In the genomic region with DNA sequence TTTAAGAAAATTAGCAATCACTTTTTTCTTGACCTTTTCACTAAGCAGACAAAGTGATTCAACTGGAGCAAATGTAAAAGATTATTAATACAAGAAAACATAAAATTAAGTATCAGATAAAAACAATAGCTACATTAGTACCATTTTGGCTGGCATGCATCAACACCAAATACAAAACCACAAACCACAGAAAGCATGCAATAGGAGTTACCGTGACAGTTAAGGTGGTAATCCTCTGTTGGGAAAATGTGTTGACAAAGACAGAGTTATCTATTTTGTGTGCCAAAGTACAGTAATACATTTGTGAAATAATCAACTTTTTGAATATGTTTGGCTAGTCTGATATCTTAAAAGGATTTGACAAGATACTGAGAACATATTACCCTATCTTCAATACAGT, we compare ENCODE assay signal across 24 cellular contexts.
DNase-seq lines count a peak whose midpoint lies in the region; ATAC-seq, FAIRE-seq and TF ChIP-seq lines count a peak whose summit lies in the region.
"Had no signal": no experiment of that assay in that cellular context is flagged by ENCODE, and none has a peak within 500 bp of the region (broad histone marks: within the 10 kb centered on the region; RNA-seq: fewer than 3 reads in every experiment).

No MANE protein-coding gene starts in this region.

- intact Hi-C loops in K562 (cut with micrococcal nuclease) = no loop called here
- intact Hi-C loops in CD14-positive monocyte (cut with micrococcal nuclease) = no loop called here

- H3K9me1 ChIP-seq in K562 (ENCODE audit: control insufficient read depth, insufficient read depth, low read length) = no peaks in the 10 kb centered on the region

- in situ Hi-C loops in K562 (cut with MboI) = no loop called here

- TF ChIP-seq RAD21 in K562 (CRISPR knock-in tag; conservative IDR thresholded peaks at IDR 0.05 in 1 of 2, IDR thresholded peaks at IDR 0.05 in 1 of 2) = no peak

- H3K23ac ChIP-seq in neuronal stem cell (ENCODE audit: low read depth, low read length, poor library complexity) = no peak overlapping the region

- H3K27me3 ChIP-seq in Loucy (ENCODE audit: insufficient read depth, low read length, poor library complexity, severe bottlenecking) (no peaks in the 10 kb centered on the region), K562 (ENCODE audit: control insufficient read depth in 2 of 2, insufficient read depth in 2 of 2, low read length in 2 of 2) (no peaks in the 10 kb centered on the region), neuronal stem cell (ENCODE audit: control insufficient read depth in 3 of 3, insufficient read depth in 3 of 3, low read depth in 1 of 3, low read length in 3 of 3) (no peaks in the 10 kb centered on the region)

- no peak overlapping the region for H2BK5ac ChIP-seq in neuronal stem cell (ENCODE audit: low read length)

- no peak overlapping the region for H2BK12ac ChIP-seq in neuronal stem cell (ENCODE audit: low read length)

- no peak for TF ChIP-seq POLR2A in K562 (conservative IDR thresholded peaks at IDR 0.05)

- BruUV-seq in K562 (replicated peaks; lab: Mats Ljungman, UMichigan) = no TSS peak

- H3K9me3 ChIP-seq in Loucy (ENCODE audit: insufficient read depth, low read depth, low read length) (no peaks in the 10 kb centered on the region), K562 (replicated peaks; ENCODE audit: control insufficient read depth, insufficient read depth, low read depth, low read length) (no peaks in the 10 kb centered on the region), neuronal stem cell (replicated peaks in 1 of 2; ENCODE audit: control insufficient read depth in 2 of 2, insufficient read depth in 1 of 2, low read depth in 1 of 2, low read length in 2 of 2) (no peaks in the 10 kb centered on the region)

- no peak overlapping the region for H3K4me3 Mint-ChIP-seq in CD14-positive monocyte
- H3K4me3 Mint-ChIP-seq: CD8-positive, alpha-beta memory T cell had no signal

- TF ChIP-seq CTCF in Loucy (conservative IDR thresholded peaks at IDR 0.05; ENCODE audit: low read length) (no peak), K562 (IDR thresholded peaks at IDR 0.05 in 2 of 3, conservative IDR thresholded peaks at IDR 0.05 in 1 of 3; ENCODE audit: insufficient read depth in 2 of 3, low read depth in 1 of 3, low read length in 3 of 3) (no peak), CD14-positive monocyte (IDR thresholded peaks at IDR 0.05) (no peak)

- H3K4me1 Mint-ChIP-seq in CD14-positive monocyte = no peaks in the 10 kb centered on the region

- POLR2A ChIA-PET in K562 (lab: Yijun Ruan, JAX) = no interaction called here

- H2AFZ ChIP-seq in Loucy (ENCODE audit: low read length) (no peak overlapping the region), K562 (ENCODE audit: low read depth, low read length) (no peak overlapping the region), neuronal stem cell (ENCODE audit: low read length) (no peak overlapping the region)

- no peak overlapping the region for H3K18ac ChIP-seq in neuronal stem cell (ENCODE audit: low read length)

- CTCF ChIA-PET in K562 (lab: Yijun Ruan, JAX; ENCODE audit: low intra/inter-chr PET ratio) = no interaction called here

- DNase-seq in Jurkat, Clone E6-1 (ENCODE audit: low read depth, low spot score) = peak; percentile 72
- no peak for DNase-seq in K562 (ENCODE audit: extremely low read depth in 1 of 4, low spot score in 3 of 4)
- DNase-seq in neuronal stem cell (ENCODE audit: low spot score) = no peak
- DNase-seq in stimulated activated CD4-positive, alpha-beta T cell treated with anti-CD3 and anti-CD28 coated beads, Interleukin-12 subunit alpha, Interleukin-12 subunit beta, amount 100 ng/mL, for 4 hours = no peak
- DNase-seq in DMS153 treated with DMSO at 0.1 percent for 48 hours (lab: John Stamatoyannopoulos, UW; ENCODE audit: unreplicated experiment) = no peak
- DNase-seq in CD14-positive monocyte (ENCODE audit: low spot score) = no peak
- DNase-seq: C1 segment of cervical spinal cord; Calu3; CD8-positive, alpha-beta memory T cell; DMS53; GOT3; Kasumi-1; NCI-H1092 treated with DMSO at 0.1 percent for 48 hours; NCI-H1436 treated with DMSO at 0.1 percent for 48 hours; NCI-H2029 treated with DMSO at 0.1 percent for 48 hours; NCI-H226; NCI-H524; NCI-H774; SHP77; SW 1271 had no signal

- H3K79me2 ChIP-seq in Loucy (ENCODE audit: insufficient read depth, low read length) = no peaks in the 10 kb centered on the region
- H3K79me2 ChIP-seq in K562 (ENCODE audit: control insufficient read depth, insufficient read depth, low read length) = no peaks in the 10 kb centered on the region

- WGBS in K562 (ENCODE audit: insufficient coverage, low coverage, missing lambda C conversion rate) = 5% methylated on average over 1 of the region's 1 CpG
- no CpG with 5 or more reads among the region's 1 CpG for WGBS in neuronal stem cell (ENCODE audit: extremely low coverage in 2 of 2, insufficient read length in 2 of 2, insufficient replicate concordance in 1 of 2), 2 donors

- H4K20me1 ChIP-seq in Loucy (ENCODE audit: insufficient read depth, low read length, poor library complexity, severe bottlenecking) = no peaks in the 10 kb centered on the region
- no peaks in the 10 kb centered on the region for H4K20me1 ChIP-seq in K562 (replicated peaks; ENCODE audit: control insufficient read depth, insufficient read depth, low read length)

- H4K8ac ChIP-seq in neuronal stem cell (ENCODE audit: low read depth, low read length) = no peak overlapping the region

- H3K27ac ChIP-seq in K562 (ENCODE audit: extremely low read depth, low read depth, low read length) (no peak overlapping the region), neuronal stem cell (replicated peaks; ENCODE audit: low read length) (no peak overlapping the region)
- H3K27ac ChIP-seq: SK-N-MC had no signal

- ATAC-seq in K562 = no peak
- ATAC-seq: HCT116 had no signal

- FAIRE-seq in K562 (lab: Jason Lieb, UNC) = peak; percentile 19
- FAIRE-seq: GM19239 had no signal

- no peak overlapping the region for H2AK5ac ChIP-seq in neuronal stem cell (ENCODE audit: low read depth, low read length)

- H3F3A ChIP-seq in Loucy (ENCODE audit: low read depth) = no peaks in the 10 kb centered on the region

- peaks cover 0 to 3% (median 0%) of the 10 kb centered on the region in 7 donors for H3K9me3 Mint-ChIP-seq in CD14-positive monocyte

- no peak overlapping the region for H2BK120ac ChIP-seq in neuronal stem cell (ENCODE audit: low read depth, low read length)

- no peak overlapping the region for H3K9ac ChIP-seq in Loucy (ENCODE audit: low read depth, low read length, poor library complexity, severe bottlenecking)
- no peak overlapping the region for H3K9ac ChIP-seq in K562 (ENCODE audit: insufficient read depth in 1 of 2, low read depth in 2 of 2, low read length in 2 of 2)
- no peak overlapping the region for H3K9ac ChIP-seq in neuronal stem cell (ENCODE audit: low read depth, low read length, poor library complexity)

- peaks cover 52% of the 10 kb centered on the region for H3K4me1 ChIP-seq in Loucy (ENCODE audit: insufficient read depth, low read length, poor library complexity, severe bottlenecking)
- peaks cover 0 to 12% of the 10 kb centered on the region in 2 experiments; a peak in 3 of 5 replicates for H3K4me1 ChIP-seq in K562 (replicated peaks in 1 of 2; ENCODE audit: control insufficient read depth in 2 of 2, insufficient read depth in 2 of 2, low read length in 2 of 2)
- no peaks in the 10 kb centered on the region for H3K4me1 ChIP-seq in neuronal stem cell (ENCODE audit: control insufficient read depth in 2 of 2, insufficient read depth in 1 of 2, low read depth in 1 of 2, low read length in 2 of 2)

- no peaks in the 10 kb centered on the region for H3K9me2 ChIP-seq in Loucy (replicated peaks; ENCODE audit: low read depth, low read length)

- no peak overlapping the region for H2BK15ac ChIP-seq in neuronal stem cell (ENCODE audit: low read length)

- H3K27ac Mint-ChIP-seq in CD14-positive monocyte = no peak overlapping the region
- H3K27ac Mint-ChIP-seq: CD8-positive, alpha-beta memory T cell had no signal

- H3K27me3 Mint-ChIP-seq in CD14-positive monocyte (ENCODE audit: low read depth in 3 of 3) = no peaks in the 10 kb centered on the region

- H3K36me3 ChIP-seq in Loucy (ENCODE audit: insufficient read depth, low read length) = no peaks in the 10 kb centered on the region
- H3K36me3 ChIP-seq in K562 (ENCODE audit: control insufficient read depth, insufficient read depth, low read length) = no peaks in the 10 kb centered on the region
- H3K36me3 ChIP-seq in neuronal stem cell (replicated peaks in 1 of 2; ENCODE audit: control insufficient read depth in 2 of 2, insufficient read depth in 2 of 2, low read length in 2 of 2) = no peaks in the 10 kb centered on the region

- no peaks in the 10 kb centered on the region for H3K79me1 ChIP-seq in neuronal stem cell (ENCODE audit: low read depth, low read length)

- no peaks in the 10 kb centered on the region for H3K36me3 Mint-ChIP-seq in CD14-positive monocyte
- H3K36me3 Mint-ChIP-seq: CD8-positive, alpha-beta memory T cell had no signal

- no peak overlapping the region for H4K91ac ChIP-seq in neuronal stem cell (ENCODE audit: low read depth, low read length, poor library complexity)

- H3K4me3 ChIP-seq in Jurkat, Clone E6-1 (ENCODE audit: low read length) = no peak overlapping the region
- peak overlapping the region; percentile 15 for H3K4me3 ChIP-seq in Loucy (ENCODE audit: low read length, poor library complexity, severe bottlenecking)
- no peak overlapping the region for H3K4me3 ChIP-seq in K562
- no peak overlapping the region for H3K4me3 ChIP-seq in neuronal stem cell (ENCODE audit: low read length in 2 of 2)
- H3K4me3 ChIP-seq: SK-N-MC had no signal

- no peak overlapping the region for H3K14ac ChIP-seq in neuronal stem cell (ENCODE audit: low read length)

- H3K4me2 ChIP-seq in Loucy (ENCODE audit: low read depth, low read length, poor library complexity, severe bottlenecking) = peak overlapping the region; percentile 42
- H3K4me2 ChIP-seq in K562 (ENCODE audit: insufficient read depth, low read length) = no peak overlapping the region
- no peak overlapping the region for H3K4me2 ChIP-seq in neuronal stem cell (ENCODE audit: insufficient read depth, low read length, poor library complexity, severe bottlenecking)

- TF ChIP-seq EP300 in K562 (IDR thresholded peaks at IDR 0.05; ENCODE audit: low read length) = no peak

- H3K4ac ChIP-seq in neuronal stem cell (ENCODE audit: low read length) = no peak overlapping the region

TF ChIP-seq in K562, 482 proteins besides CTCF, POLR2A, EP300 and RAD21:
- TF ChIP-seq ZNF444 (CRISPR knock-in tag; IDR thresholded peaks at IDR 0.05) (no peak), TAF15 (IDR thresholded peaks at IDR 0.05; ENCODE audit: low read depth, low read length) (no peak), HDAC8 (tag; IDR thresholded peaks at IDR 0.05) (no peak), ZNF41 (CRISPR knock-in tag; conservative IDR thresholded peaks at IDR 0.05) (no peak), MAFG (tag; conservative IDR thresholded peaks at IDR 0.05) (no peak), PTTG1 (tag; IDR thresholded peaks at IDR 0.05; ENCODE audit: low read depth) (no peak)
